Comparison of ENCODE assay signal across 21 cellular contexts in genomic region chr3:194596906-194597305, GRCh38. TPM values are rescaled to one million over a fixed set of nuclear protein-coding genes. Genes with fewer than 3 reads are reported as not detected.
DNase-seq lines count a peak whose midpoint lies in the region; ATAC-seq and TF ChIP-seq lines count a peak whose summit lies in the region.
"Had no signal": no experiment of that assay in that cellular context is flagged by ENCODE, and none has a peak within 500 bp of the region (broad histone marks: within the 10 kb centered on the region; RNA-seq: fewer than 3 reads in every experiment).

No MANE protein-coding gene starts in this region.

- no peaks in the 10 kb centered on the region for H3K79me2 ChIP-seq in PC-9 (ENCODE audit: low read depth)

- no peaks in the 10 kb centered on the region; a peak in 1 of 22 replicates for H4K20me1 ChIP-seq in BLaER1 treated with 17β-estradiol and CSF1 and Interleukin-3, amounts not matched to agents 10 nM and 100 nM
- no peaks in the 10 kb centered on the region for H4K20me1 ChIP-seq in PC-9 (ENCODE audit: insufficient read depth)

- BruUV-seq in PC-9 (replicated peaks; lab: Mats Ljungman, UMichigan), result no TSS peak

- no peak overlapping the region for H2AFZ ChIP-seq in PC-9
- H2AFZ ChIP-seq: GM23338 had no signal

- no peaks in the 10 kb centered on the region for H3K9me3 ChIP-seq in BLaER1 treated with 17β-estradiol and CSF1 and Interleukin-3, amounts not matched to agents 10 nM and 100 nM (replicated peaks in 1 of 11)
- H3K9me3 ChIP-seq in PC-9 (ENCODE audit: insufficient read depth, low read depth), result no peaks in the 10 kb centered on the region
- H3K9me3 ChIP-seq: BE2C, Caco-2 had no signal

- no peak for TF ChIP-seq CTCF in PC-9 (conservative IDR thresholded peaks at IDR 0.05)

- peak overlapping the region in 3 of 11 experiments; percentile 92 to 95 (median 95); a peak in 4 of 22 replicates for H3K27ac ChIP-seq in BLaER1 treated with 17β-estradiol and CSF1 and Interleukin-3, amounts not matched to agents 10 nM and 100 nM
- H3K27ac ChIP-seq in caudate nucleus (ENCODE audit: low read depth, low read length), result peak overlapping the region; percentile 36
- no peak overlapping the region for H3K27ac ChIP-seq in PC-9
- H3K27ac ChIP-seq: C4-2B had no signal

- H3K9ac ChIP-seq in BLaER1 treated with 17β-estradiol and CSF1 and Interleukin-3, amounts not matched to agents 10 nM and 100 nM, result peak overlapping the region in 3 of 11 experiments; percentile 18 to 35 (median 18); a peak in 1 of 22 replicates

- H3K36me3 ChIP-seq in BLaER1 treated with 17β-estradiol and CSF1 and Interleukin-3, amounts not matched to agents 10 nM and 100 nM, result peaks cover 0 to 12% (median 3%) of the 10 kb centered on the region in 11 experiments; a peak in 2 of 22 replicates
- no peaks in the 10 kb centered on the region for H3K36me3 ChIP-seq in PC-9 (ENCODE audit: low read depth)
- H3K36me3 ChIP-seq: BE2C had no signal

- no peak overlapping the region for H3K4me3 ChIP-seq in BLaER1 treated with 17β-estradiol and CSF1 and Interleukin-3, amounts not matched to agents 10 nM and 100 nM
- H3K4me3 ChIP-seq in PC-9, result no peak overlapping the region
- H3K4me3 ChIP-seq: GM12878, GM23338 had no signal

- DNase-seq in Ammon's horn (ENCODE audit: low spot score), result peak; percentile 38
- DNase-seq in caudate nucleus (lab: John Stamatoyannopoulos, UW), result peak in 31 of 61 donors; percentile 9 to 83 (median 40)
- DNase-seq in putamen (ENCODE audit: low spot score), result peak; percentile 62
- DNase-seq in PC-9, result no peak
- DNase-seq: BE2C; Caco-2; CD4-positive, CD25-positive, alpha-beta regulatory T cell; CD8-positive, alpha-beta T cell; DMS 273 treated with DMSO at 0.1 percent for 48 hours; DMS79; EL; GDM1; H9; HFFc6 had no signal

- H3F3A ChIP-seq in PC-9 (ENCODE audit: insufficient read depth, low read depth), result peaks cover 21% of the 10 kb centered on the region

- H3K4me2 ChIP-seq in BLaER1 treated with 17β-estradiol and CSF1 and Interleukin-3, amounts not matched to agents 10 nM and 100 nM, result peak overlapping the region in 9 of 11 experiments; percentile 72 to 95 (median 84); a peak in 17 of 22 replicates
- H3K4me2 ChIP-seq in PC-9, result no peak overlapping the region
- H3K4me2 ChIP-seq: GM23338 had no signal

- CTCF ChIA-PET in PC-9 (lab: Charles Lee), result no interaction called here

- POLR2A ChIA-PET in PC-9 (lab: Charles Lee; ENCODE audit: unreplicated experiment), result no interaction called here

- no peaks in the 10 kb centered on the region for H3K27me3 ChIP-seq in BLaER1 treated with 17β-estradiol and CSF1 and Interleukin-3, amounts not matched to agents 10 nM and 100 nM
- no peaks in the 10 kb centered on the region for H3K27me3 ChIP-seq in PC-9 (ENCODE audit: insufficient read depth, low read depth)
- H3K27me3 ChIP-seq: BE2C had no signal

- H3K9me2 ChIP-seq in PC-9 (ENCODE audit: insufficient read depth), result no peaks in the 10 kb centered on the region

- ATAC-seq in HG03571 (IDR thresholded peaks at IDR 0.05; ENCODE audit: unreplicated experiment) (no peak), GM18511 (IDR thresholded peaks at IDR 0.05; ENCODE audit: unreplicated experiment) (no peak)
- ATAC-seq: CD8-positive, alpha-beta T cell; GM12878; GM23338; HCT116 had no signal

- H3K4me1 ChIP-seq in BLaER1 treated with 17β-estradiol and CSF1 and Interleukin-3, amounts not matched to agents 10 nM and 100 nM, result peaks cover 66 to 92% (median 84%) of the 10 kb centered on the region in 10 experiments
- H3K4me1 ChIP-seq in PC-9 (replicated peaks; ENCODE audit: insufficient read depth), result peaks cover 22% of the 10 kb centered on the region
- H3K4me1 ChIP-seq: Caco-2 had no signal

- intact Hi-C loops in PC-9 (cut with micrococcal nuclease; ENCODE audit: unreplicated experiment), result no loop called here

RNA-seq across cellular contexts. Expression of gene TMEM44, which starts 36.3 kb away (rescaled TPM):
- 37.5 and 52.7 TPM in 2 replicates for total RNA-seq in PC-9 (2021)

Comparison
In these comparisons a context has a peak if more than half of its experiments do, and no peak if none do; other contexts are left out.
1. DNase-seq: peak in Ammon's horn (single experiment), caudate nucleus (31 of 61) and putamen (single experiment); none in PC-9 (0 of 2).